In the genomic region with DNA sequence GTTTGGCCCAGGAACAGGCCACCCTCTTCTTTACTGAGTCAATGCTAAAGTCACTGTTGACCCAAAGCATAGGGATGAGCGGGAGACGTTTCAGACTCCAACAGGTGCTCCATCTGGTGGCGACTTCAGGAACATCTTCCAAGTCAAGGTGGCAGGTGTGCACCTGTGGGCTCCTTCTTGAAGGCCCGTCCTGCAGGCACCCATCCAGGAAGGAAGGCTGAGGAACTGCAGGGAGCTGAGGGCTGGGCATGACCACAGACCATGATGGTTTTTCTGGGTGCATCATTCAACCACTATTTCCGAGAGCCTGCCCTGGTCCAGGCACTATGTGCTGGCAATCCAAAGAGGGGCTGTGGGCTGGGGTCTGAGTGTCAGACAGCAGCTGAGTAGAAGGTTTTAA, we compare ENCODE assay signal across 8 cellular contexts.
DNase-seq lines count a peak whose midpoint lies in the region; ATAC-seq, FAIRE-seq and TF ChIP-seq lines count a peak whose summit lies in the region.

No MANE protein-coding gene starts in this region.

- DNase-seq in NCI-H345 treated with DMSO at 0.1 percent for 48 hours (lab: John Stamatoyannopoulos, UW; ENCODE audit: unreplicated experiment) (peak; percentile 17), fibroblast of pulmonary artery (ENCODE audit: low read depth) (peak; percentile 16), pancreas (peak in 4 of 6 donors; percentile 39 to 73 (median 61)), aorta (no peak), DMS114 treated with DMSO at 0.1 percent for 48 hours (lab: John Stamatoyannopoulos, UW; ENCODE audit: unreplicated experiment) (no peak)
- peak; percentile 61 for DNase-seq in activated T-cell treated with anti-CD3 and anti-CD28 coated beads, Interleukin-2, amount 50 U/mL, for 1 hour

- intact Hi-C loops in pancreas (cut with DNase I): loop anchor here in 1 of 3 donors (5.0 kb wide), 1 partner anchor 850 kb away; no protein-coding TSS in a partner anchor
- intact Hi-C loops in aorta (cut with DNase I): loop anchor here (2.0 to 10.0 kb wide), 6 partner anchors 65 to 850 kb away; a partner anchor contains a TSS

- 14 to 20% methylated on average over 5 of the region's 5 CpGs for WGBS in pancreas, 2 donors
- WGBS in aorta, 2 donors: 31 to 37% methylated on average over 5 of the region's 5 CpGs

- ATAC-seq in pancreas: peak; percentile 50 to 89 (median 80)
- peak; percentile 83 for ATAC-seq in aorta (ENCODE audit: low FRiP score)
- ATAC-seq in HG02884 (IDR thresholded peaks at IDR 0.05; ENCODE audit: unreplicated experiment): no peak

- H3K27me3 ChIP-seq in pancreas (no peaks in the 10 kb centered on the region), aorta (ENCODE audit: control insufficient read depth in 1 of 2, insufficient read depth in 2 of 2, low read length in 1 of 2) (no peaks in the 10 kb centered on the region)

- FAIRE-seq in pancreas (lab: Jason Lieb, UNC): no peak

- H3K4me1 ChIP-seq in pancreas (no peaks in the 10 kb centered on the region), aorta (ENCODE audit: control insufficient read depth in 1 of 2, insufficient read depth in 2 of 2, low read length in 2 of 2) (no peaks in the 10 kb centered on the region)

- H3K36me3 ChIP-seq in pancreas: no peaks in the 10 kb centered on the region
- H3K36me3 ChIP-seq in aorta (ENCODE audit: control insufficient read depth in 1 of 2, insufficient read depth in 2 of 2, low read length in 1 of 2): no peaks in the 10 kb centered on the region

- no peak overlapping the region for H3K4me3 ChIP-seq in fibroblast of pulmonary artery (replicated peaks; ENCODE audit: low read depth, low read length)
- H3K4me3 ChIP-seq in pancreas: no peak overlapping the region
- H3K4me3 ChIP-seq in aorta (ENCODE audit: low read length in 2 of 2): no peak overlapping the region

- H3K27ac ChIP-seq in pancreas: no peak overlapping the region
- no peak overlapping the region for H3K27ac ChIP-seq in aorta (ENCODE audit: low read depth in 1 of 2, low read length in 2 of 2)

- TF ChIP-seq CTCF in GM12874 (IDR thresholded peaks at IDR 0.05; ENCODE audit: insufficient read depth, low read depth, low read length) (peak; percentile 55), fibroblast of pulmonary artery (IDR thresholded peaks at IDR 0.05; ENCODE audit: low read length, missing control alignments) (peak; percentile 37), pancreas (IDR thresholded peaks at IDR 0.05) (peak; percentile 38 to 67 (median 60))

- peaks cover 0 to 4% (median 2%) of the 10 kb centered on the region in 4 donors for H3K9me3 ChIP-seq in pancreas
- H3K9me3 ChIP-seq in aorta (ENCODE audit: control insufficient read depth, low read length): no peaks in the 10 kb centered on the region

Comparison
In these comparisons a context has a peak if more than half of its experiments do, and no peak if none do; other contexts are left out.
1. DNase-seq: peak in NCI-H345 treated with DMSO at 0.1 percent for 48 hours (single experiment), activated T-cell treated with anti-CD3 and anti-CD28 coated beads, Interleukin-2, amount 50 U/mL, for 1 hour (single experiment), fibroblast of pulmonary artery (single experiment) and pancreas (4 of 6); none in aorta (0 of 2) and DMS114 treated with DMSO at 0.1 percent for 48 hours (single experiment).
2. Peak in every context shown above with its lines, with median percentiles within 50 percentile points of each other: CTCF ChIP-seq.